Comparison of ENCODE assay signal across 27 cellular contexts in genomic region chr17:18198530-18198929, GRCh38. TPM values are rescaled to one million over a fixed set of nuclear protein-coding genes. Genes with fewer than 3 reads are reported as not detected.
DNase-seq lines count a peak whose midpoint lies in the region; ATAC-seq and TF ChIP-seq lines count a peak whose summit lies in the region.
"Had no signal": no experiment of that assay in that cellular context is flagged by ENCODE, and none has a peak within 500 bp of the region (broad histone marks: within the 10 kb centered on the region; RNA-seq: fewer than 3 reads in every experiment).

No MANE protein-coding gene starts in this region.

- H3K4me1 Mint-ChIP-seq in natural killer cell = peaks cover 66 to 67% of the 10 kb centered on the region in 2 donors
- peaks cover 32 to 55% of the 10 kb centered on the region in 2 donors for H3K4me1 Mint-ChIP-seq in natural killer cell treated with Interleukin-12 subunit alpha and Interleukin-12 subunit beta and Interleukin-15 and Interleukin-18, amount 100 ng/mL, for 72 hours (ENCODE audit: low read depth in 2 of 2)
- peaks cover 26% of the 10 kb centered on the region for H3K4me1 Mint-ChIP-seq in activated naive CD8-positive, alpha-beta T cell treated with anti-CD3 and anti-CD28 coated beads, Interleukin-2, amount 50 U/mL, for 24 hours

- intact Hi-C loops in natural killer cell (cut with micrococcal nuclease) (no loop called here), left ventricle myocardium superior (cut with micrococcal nuclease) (no loop called here)

- no peaks in the 10 kb centered on the region for H3K36me3 Mint-ChIP-seq in natural killer cell
- H3K36me3 Mint-ChIP-seq in natural killer cell treated with Interleukin-12 subunit alpha and Interleukin-12 subunit beta and Interleukin-15 and Interleukin-18, amount 100 ng/mL, for 72 hours = peaks cover 9% of the 10 kb centered on the region
- peaks cover 42% of the 10 kb centered on the region for H3K36me3 Mint-ChIP-seq in activated naive CD8-positive, alpha-beta T cell treated with anti-CD3 and anti-CD28 coated beads, Interleukin-2, amount 50 U/mL, for 24 hours (ENCODE audit: low read depth)

- DNase-seq in natural killer cell = no peak
- no peak for DNase-seq in natural killer cell treated with Interleukin-12 subunit alpha and Interleukin-12 subunit beta and Interleukin-15 and Interleukin-18, amount 100 ng/mL, for 72 hours (ENCODE audit: low spot score)
- DNase-seq in activated naive CD8-positive, alpha-beta T cell treated with anti-CD3 and anti-CD28 coated beads, Interleukin-2, amount 50 U/mL, for 24 hours = no peak
- peak; percentile 41 for DNase-seq in left ventricle myocardium superior
- no peak for DNase-seq in cortex of kidney (lab: John Stamatoyannopoulos, UW)
- no peak for DNase-seq in central memory CD4-positive, alpha-beta T cell
- DNase-seq: activated CD4-positive, alpha-beta T cell treated with anti-CD3 and anti-CD28 coated beads, Interleukin-2, amount 10 ng/mL, durations not matched to agents 7 days and 5 days; activated CD8-positive, alpha-beta memory T cell treated with anti-CD3 and anti-CD28 coated beads, Interleukin-2, amount 50 U/mL, for 48 hours; activated gamma-delta T cell; aorta; caudate nucleus; foreskin melanocyte; hypothalamus; left lung; naive B cell; NCI-H1105; NCI-H2029 treated with DMSO at 0.1 percent for 48 hours; NCI-H2227 treated with DMSO at 0.1 percent for 48 hours; ovary; stimulated activated CD4-positive, alpha-beta T cell treated with anti-CD3 and anti-CD28 coated beads, Interleukin-12 subunit alpha, Interleukin-12 subunit beta, amount 100 ng/mL, for 4 hours; stimulated activated CD4-positive, alpha-beta T cell treated with anti-CD3 and anti-CD28 coated beads, Interleukin-4, amount 100 ng/mL, for 24 hours; stimulated activated naive CD8-positive, alpha-beta T cell treated with anti-CD3 and anti-CD28 coated beads, Interleukin-15, Interleukin-2, amounts not matched to agents 100 U/mL and 50 U/mL, for 24 hours; thyroid gland; WERI-Rb-1 had no signal

- H3K27ac Mint-ChIP-seq in natural killer cell = peak overlapping the region; percentile 7 to 74
- H3K27ac Mint-ChIP-seq in natural killer cell treated with Interleukin-12 subunit alpha and Interleukin-12 subunit beta and Interleukin-15 and Interleukin-18, amount 100 ng/mL, for 72 hours = peak overlapping the region in 1 of 2 donors; percentile 2
- H3K27ac Mint-ChIP-seq in activated naive CD8-positive, alpha-beta T cell treated with anti-CD3 and anti-CD28 coated beads, Interleukin-2, amount 50 U/mL, for 24 hours = peak overlapping the region; percentile 11
- H3K27ac Mint-ChIP-seq: activated CD4-positive, alpha-beta T cell treated with anti-CD3 and anti-CD28 coated beads, Interleukin-2, amount 10 ng/mL, durations not matched to agents 7 days and 5 days had no signal

- H3K27me3 Mint-ChIP-seq in natural killer cell (ENCODE audit: low read depth in 2 of 2) = no peaks in the 10 kb centered on the region
- H3K27me3 Mint-ChIP-seq in natural killer cell treated with Interleukin-12 subunit alpha and Interleukin-12 subunit beta and Interleukin-15 and Interleukin-18, amount 100 ng/mL, for 72 hours = no peaks in the 10 kb centered on the region
- H3K27me3 Mint-ChIP-seq in activated naive CD8-positive, alpha-beta T cell treated with anti-CD3 and anti-CD28 coated beads, Interleukin-2, amount 50 U/mL, for 24 hours = no peaks in the 10 kb centered on the region
- H3K27me3 Mint-ChIP-seq: activated CD4-positive, alpha-beta T cell treated with anti-CD3 and anti-CD28 coated beads, Interleukin-2, amount 10 ng/mL, durations not matched to agents 7 days and 5 days; IgD-negative memory B cell; naive B cell had no signal

- H3K4me3 Mint-ChIP-seq in natural killer cell = no peak overlapping the region
- no peak overlapping the region for H3K4me3 Mint-ChIP-seq in natural killer cell treated with Interleukin-12 subunit alpha and Interleukin-12 subunit beta and Interleukin-15 and Interleukin-18, amount 100 ng/mL, for 72 hours
- H3K4me3 Mint-ChIP-seq in activated naive CD8-positive, alpha-beta T cell treated with anti-CD3 and anti-CD28 coated beads, Interleukin-2, amount 50 U/mL, for 24 hours = no peak overlapping the region
- H3K4me3 Mint-ChIP-seq: activated CD4-positive, alpha-beta T cell treated with anti-CD3 and anti-CD28 coated beads, Interleukin-2, amount 10 ng/mL, durations not matched to agents 7 days and 5 days; IgD-negative memory B cell; naive B cell had no signal

- H3K9me3 Mint-ChIP-seq in natural killer cell = no peaks in the 10 kb centered on the region
- H3K9me3 Mint-ChIP-seq in natural killer cell treated with Interleukin-12 subunit alpha and Interleukin-12 subunit beta and Interleukin-15 and Interleukin-18, amount 100 ng/mL, for 72 hours = no peaks in the 10 kb centered on the region
- H3K9me3 Mint-ChIP-seq in activated naive CD8-positive, alpha-beta T cell treated with anti-CD3 and anti-CD28 coated beads, Interleukin-2, amount 50 U/mL, for 24 hours = no peaks in the 10 kb centered on the region
- H3K9me3 Mint-ChIP-seq: activated CD4-positive, alpha-beta T cell treated with anti-CD3 and anti-CD28 coated beads, Interleukin-2, amount 10 ng/mL, durations not matched to agents 7 days and 5 days; IgD-negative memory B cell; naive B cell had no signal

- no peak for TF ChIP-seq CTCF in natural killer cell (IDR thresholded peaks at IDR 0.05)

- ATAC-seq in natural killer cell (no peak), left ventricle myocardium superior (peak; percentile 30), HG02678 (IDR thresholded peaks at IDR 0.05; ENCODE audit: unreplicated experiment) (no peak)
- no peak for ATAC-seq in natural killer cell treated with Interleukin-12 subunit alpha and Interleukin-12 subunit beta and Interleukin-15 and Interleukin-18, amount 100 ng/mL, for 72 hours
- ATAC-seq in activated naive CD8-positive, alpha-beta T cell treated with anti-CD3 and anti-CD28 coated beads, Interleukin-2, amount 50 U/mL, for 24 hours = no peak
- ATAC-seq: left lung; SK-N-SH treated with all-trans-retinoic acid at 6 μM for 48 hours; stimulated activated naive CD8-positive, alpha-beta T cell treated with anti-CD3 and anti-CD28 coated beads, Interleukin-15, Interleukin-2, amounts not matched to agents 100 U/mL and 50 U/mL, for 24 hours had no signal

RNA-seq across cellular contexts. Expression of gene ALKBH5, which starts 14.9 kb away (rescaled TPM):
- total RNA-seq in natural killer cell = 100 to 1,000 TPM in 1 of 3 donors, 10 to 100 TPM in 2; 95.6 to 114 (median 96.7) TPM
- total RNA-seq in natural killer cell treated with Interleukin-12 subunit alpha and Interleukin-12 subunit beta and Interleukin-15 and Interleukin-18, amount 100 ng/mL, for 72 hours = 100 to 1,000 TPM; 121 to 123 TPM
- total RNA-seq in left ventricle myocardium superior = 197 TPM

RNA-seq across cellular contexts. Expression of gene LLGL1, which starts 26.9 kb away (rescaled TPM):
- total RNA-seq in natural killer cell (10 to 100 TPM; 19.7 to 26.2 (median 25.8) TPM), left ventricle myocardium superior (9.0 TPM)
- total RNA-seq in natural killer cell treated with Interleukin-12 subunit alpha and Interleukin-12 subunit beta and Interleukin-15 and Interleukin-18, amount 100 ng/mL, for 72 hours = 10 to 100 TPM; 16.6 to 23.0 TPM
